In genomic region chr19:39515551-39516191, GRCh38 we compare ENCODE assay signal across 1 cellular context.
TF ChIP-seq lines count a peak whose summit lies in the region.

No MANE protein-coding gene starts in this region.

TF ChIP-seq in A549, 52 proteins besides CTCF, POLR2A, EP300 and RAD21:
- TF ChIP-seq RFX5 (IDR thresholded peaks at IDR 0.05) (0 out of 2 replicates have a peak, but pooled peaks have one; percentile 5), HOXB13 (CRISPR knock-in tag; IDR thresholded peaks at IDR 0.05; ENCODE audit: low read depth) (no peak), BHLHE40 (IDR thresholded peaks at IDR 0.05; ENCODE audit: low read depth, low read length) (no peak), HOXB5 (CRISPR knock-in tag; IDR thresholded peaks at IDR 0.05) (no peak), NPAS2 (CRISPR knock-in tag; IDR thresholded peaks at IDR 0.05; ENCODE audit: borderline replicate concordance) (no peak)
